ENCODE assay signal across 11 cellular contexts in the genomic region with DNA sequence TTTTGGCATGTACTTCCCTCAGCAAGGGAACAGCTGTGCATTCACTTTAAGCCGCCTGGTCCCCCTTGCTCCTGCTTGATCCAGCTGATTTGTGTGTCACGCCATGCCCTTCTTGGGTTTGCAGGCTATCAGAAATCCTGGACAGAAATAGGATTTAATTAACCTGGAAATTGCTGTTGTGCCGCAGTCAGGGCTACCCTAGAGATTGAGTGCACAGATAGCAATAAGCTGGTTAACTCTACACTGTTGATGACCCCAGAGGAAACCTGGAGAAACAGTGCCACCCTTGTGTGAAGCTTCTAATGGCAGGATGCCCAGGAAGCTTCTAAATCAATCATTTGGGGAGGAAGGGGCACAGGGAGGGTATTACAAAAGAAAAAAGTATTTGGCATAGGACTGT.
DNase-seq lines count a peak whose midpoint lies in the region; ATAC-seq and TF ChIP-seq lines count a peak whose summit lies in the region.
"Had no signal": no experiment of that assay in that cellular context is flagged by ENCODE, and none has a peak within 500 bp of the region (broad histone marks: within the 10 kb centered on the region; RNA-seq: fewer than 3 reads in every experiment).

No MANE protein-coding gene starts in this region.

- TF ChIP-seq CTCF in VCaP (conservative IDR thresholded peaks at IDR 0.05), result peak; percentile 19

- DNase-seq in NCI-H345 (lab: John Stamatoyannopoulos, UW) (peak; percentile 5), NCI-H345 treated with DMSO at 0.1 percent for 48 hours (lab: John Stamatoyannopoulos, UW; ENCODE audit: unreplicated experiment) (no peak), NCI-H1105 treated with DMSO at 0.1 percent for 48 hours (lab: John Stamatoyannopoulos, UW) (peak; percentile 89), renal cortical epithelial cell (ENCODE audit: low read depth) (peak; percentile 35), HuH-7 (ENCODE audit: low spot score) (no peak)
- DNase-seq: left ventricle myocardium superior had no signal

- peak overlapping the region; percentile 64 for H3K27ac ChIP-seq in VCaP
- H3K27ac ChIP-seq: SK-N-MC had no signal

- no peak for ATAC-seq in HG03139 (IDR thresholded peaks at IDR 0.05; ENCODE audit: unreplicated experiment)
- ATAC-seq in HG02852 (IDR thresholded peaks at IDR 0.05; ENCODE audit: unreplicated experiment), result no peak
- ATAC-seq: activated naive CD4-positive, alpha-beta T cell treated with anti-CD3 and anti-CD28 coated beads, Interleukin-2, amount 50 U/mL, for 72 hours; left ventricle myocardium superior had no signal

Comparison
In these comparisons a context has a peak if more than half of its experiments do, and no peak if none do; other contexts are left out.
1. DNase-seq: peak in NCI-H345 (single experiment), NCI-H1105 treated with DMSO at 0.1 percent for 48 hours (single experiment) and renal cortical epithelial cell (single experiment); none in NCI-H345 treated with DMSO at 0.1 percent for 48 hours (single experiment) and HuH-7 (single experiment).